ENCODE assay signal across 8 cellular contexts in genomic region chrX:68146054-68146453, GRCh38.
DNase-seq lines count a peak whose midpoint lies in the region; ATAC-seq and TF ChIP-seq lines count a peak whose summit lies in the region.

No MANE protein-coding gene starts in this region.

- no peaks in the 10 kb centered on the region for H3K36me3 ChIP-seq in gastroesophageal sphincter

- 7 to 10% methylated on average over 2 of the region's 2 CpGs for WGBS in gastroesophageal sphincter (ENCODE audit: low coverage in 1 of 2), 2 donors

- H3K4me1 Mint-ChIP-seq in activated T-helper 17 cell treated with anti-CD3 and anti-CD28 coated beads, Interleukin-2, amount 50 U/mL, for 72 hours: no peaks in the 10 kb centered on the region
- peaks cover 4% of the 10 kb centered on the region for H3K4me1 Mint-ChIP-seq in activated CD4-positive, alpha-beta memory T cell treated with anti-CD3 and anti-CD28 coated beads, Interleukin-2, amount 10 ng/mL, durations not matched to agents 7 days and 5 days

- peak; percentile 51 for ATAC-seq in activated T-helper 17 cell treated with anti-CD3 and anti-CD28 coated beads, Interleukin-2, amount 50 U/mL, for 72 hours (replicated peaks)
- ATAC-seq in GM19023 (IDR thresholded peaks at IDR 0.05; ENCODE audit: unreplicated experiment): no peak
- no peak for ATAC-seq in gastroesophageal sphincter

- peak in 2 of 4 experiments; percentile 32 to 34 for TF ChIP-seq CTCF in gastroesophageal sphincter (IDR thresholded peaks at IDR 0.05)

- DNase-seq in COLO829 (ENCODE audit: low spot score): peak; percentile 33
- DNase-seq in HuH-7 (ENCODE audit: low spot score): peak; percentile 3
- peak; percentile 54 for DNase-seq in kidney tubule cell (ENCODE audit: low spot score)
- no peak for DNase-seq in activated CD4-positive, alpha-beta memory T cell treated with anti-CD3 and anti-CD28 coated beads, Interleukin-2, amount 10 ng/mL, durations not matched to agents 7 days and 5 days
- DNase-seq in NCI-H1930 (lab: John Stamatoyannopoulos, UW): no peak

- no peaks in the 10 kb centered on the region for H3K9me3 Mint-ChIP-seq in activated T-helper 17 cell treated with anti-CD3 and anti-CD28 coated beads, Interleukin-2, amount 50 U/mL, for 72 hours
- no peaks in the 10 kb centered on the region for H3K9me3 Mint-ChIP-seq in activated CD4-positive, alpha-beta memory T cell treated with anti-CD3 and anti-CD28 coated beads, Interleukin-2, amount 10 ng/mL, durations not matched to agents 7 days and 5 days

- no peak overlapping the region for H3K4me3 Mint-ChIP-seq in activated T-helper 17 cell treated with anti-CD3 and anti-CD28 coated beads, Interleukin-2, amount 50 U/mL, for 72 hours
- no peak overlapping the region for H3K4me3 Mint-ChIP-seq in activated CD4-positive, alpha-beta memory T cell treated with anti-CD3 and anti-CD28 coated beads, Interleukin-2, amount 10 ng/mL, durations not matched to agents 7 days and 5 days

- H3K36me3 Mint-ChIP-seq in activated T-helper 17 cell treated with anti-CD3 and anti-CD28 coated beads, Interleukin-2, amount 50 U/mL, for 72 hours (ENCODE audit: low read depth): no peaks in the 10 kb centered on the region
- H3K36me3 Mint-ChIP-seq in activated CD4-positive, alpha-beta memory T cell treated with anti-CD3 and anti-CD28 coated beads, Interleukin-2, amount 10 ng/mL, durations not matched to agents 7 days and 5 days (ENCODE audit: low read depth): no peaks in the 10 kb centered on the region

- POLR2A ChIA-PET in activated CD4-positive, alpha-beta memory T cell treated with anti-CD3 and anti-CD28 coated beads, Interleukin-2, amount 10 ng/mL, durations not matched to agents 7 days and 5 days (lab: Charles Lee): no interaction called here

- H3K4me1 ChIP-seq in gastroesophageal sphincter: no peaks in the 10 kb centered on the region

- no peaks in the 10 kb centered on the region for H3K27me3 Mint-ChIP-seq in activated T-helper 17 cell treated with anti-CD3 and anti-CD28 coated beads, Interleukin-2, amount 50 U/mL, for 72 hours
- no peaks in the 10 kb centered on the region for H3K27me3 Mint-ChIP-seq in activated CD4-positive, alpha-beta memory T cell treated with anti-CD3 and anti-CD28 coated beads, Interleukin-2, amount 10 ng/mL, durations not matched to agents 7 days and 5 days

- TF ChIP-seq POLR2A in gastroesophageal sphincter (IDR thresholded peaks at IDR 0.05): no peak

- H3K27ac ChIP-seq in gastroesophageal sphincter: no peak overlapping the region

- no peaks in the 10 kb centered on the region for H3K9me3 ChIP-seq in gastroesophageal sphincter

- CTCF ChIA-PET in activated CD4-positive, alpha-beta memory T cell treated with anti-CD3 and anti-CD28 coated beads, Interleukin-2, amount 10 ng/mL, durations not matched to agents 7 days and 5 days (lab: Charles Lee): interaction anchor here (0.5 kb wide), 1 partner anchor 40 kb away, joined by 3 read pairs; no protein-coding TSS in a partner anchor

- no peak for TF ChIP-seq EP300 in gastroesophageal sphincter (IDR thresholded peaks at IDR 0.05)

- H3K27me3 ChIP-seq in gastroesophageal sphincter: no peaks in the 10 kb centered on the region

- no peak overlapping the region for H3K4me3 ChIP-seq in gastroesophageal sphincter

- H3K27ac Mint-ChIP-seq in activated T-helper 17 cell treated with anti-CD3 and anti-CD28 coated beads, Interleukin-2, amount 50 U/mL, for 72 hours: no peak overlapping the region
- H3K27ac Mint-ChIP-seq in activated CD4-positive, alpha-beta memory T cell treated with anti-CD3 and anti-CD28 coated beads, Interleukin-2, amount 10 ng/mL, durations not matched to agents 7 days and 5 days: no peak overlapping the region

Comparison
In these comparisons a context has a peak if more than half of its experiments do, and no peak if none do; other contexts are left out.
1. DNase-seq: peak in COLO829 (single experiment), HuH-7 (single experiment) and kidney tubule cell (single experiment); none in activated CD4-positive, alpha-beta memory T cell treated with anti-CD3 and anti-CD28 coated beads, Interleukin-2, amount 10 ng/mL, durations not matched to agents 7 days and 5 days (single experiment) and NCI-H1930 (0 of 2).